17 cellular contexts compared by ENCODE assay signal in genomic region chrX:68411729-68412128, GRCh38. TPM values are rescaled to one million over a fixed set of nuclear protein-coding genes. Genes with fewer than 3 reads are reported as not detected.
DNase-seq lines count a peak whose midpoint lies in the region; ATAC-seq, FAIRE-seq and TF ChIP-seq lines count a peak whose summit lies in the region.
"Had no signal": no experiment of that assay in that cellular context is flagged by ENCODE, and none has a peak within 500 bp of the region (broad histone marks: within the 10 kb centered on the region; RNA-seq: fewer than 3 reads in every experiment).

No MANE protein-coding gene starts in this region.

- no peak overlapping the region for H3K4me2 ChIP-seq in mammary epithelial cell (ENCODE audit: insufficient read depth, low read depth, low read length)
- H3K4me2 ChIP-seq: BLaER1 treated with 17β-estradiol and CSF1 and Interleukin-3, amounts not matched to agents 10 nM and 100 nM had no signal

- peaks cover 5% of the 10 kb centered on the region for H3K4me1 Mint-ChIP-seq in MCF 10A (ENCODE audit: insufficient read depth, unreplicated experiment)
- H3K4me1 Mint-ChIP-seq: CD4-positive, CD25-positive, alpha-beta regulatory T cell had no signal

- TF ChIP-seq CTCF in mammary epithelial cell (conservative IDR thresholded peaks at IDR 0.05 in 1 of 2, IDR thresholded peaks at IDR 0.05 in 1 of 2; ENCODE audit: extremely low read depth in 1 of 2, insufficient read depth in 1 of 2, low read depth in 1 of 2, low read length in 2 of 2): no peak
- no peak for TF ChIP-seq CTCF in MCF 10A (IDR thresholded peaks at IDR 0.05; ENCODE audit: unreplicated experiment)
- TF ChIP-seq CTCF in pancreas (IDR thresholded peaks at IDR 0.05): no peak
- TF ChIP-seq CTCF in A673 (conservative IDR thresholded peaks at IDR 0.05; ENCODE audit: low read depth, low read length): no peak
- no peak for TF ChIP-seq CTCF in ascending aorta (IDR thresholded peaks at IDR 0.05)

- BruUV-seq in mammary epithelial cell (replicated peaks; lab: Mats Ljungman, UMichigan) (no TSS peak), MCF 10A (replicated peaks; lab: Mats Ljungman, UMichigan) (no TSS peak), A673 (replicated peaks; lab: Mats Ljungman, UMichigan) (no TSS peak)

- 4% methylated on average over 3 of the region's 3 CpGs for WGBS in mammary epithelial cell (ENCODE audit: low coverage, missing lambda C conversion rate)
- 58 to 84% methylated on average over 3 of the region's 3 CpGs for WGBS in pancreas, 2 donors

- H3K79me2 ChIP-seq in mammary epithelial cell (ENCODE audit: insufficient read depth, low read length): no peaks in the 10 kb centered on the region

- H3K4me3 Mint-ChIP-seq in MCF 10A (ENCODE audit: unreplicated experiment): no peak overlapping the region
- H3K4me3 Mint-ChIP-seq: CD4-positive, CD25-positive, alpha-beta regulatory T cell; H9 had no signal

- no peak overlapping the region for H3K27ac ChIP-seq in mammary epithelial cell (ENCODE audit: insufficient read depth, low read depth, low read length)
- H3K27ac ChIP-seq in pancreas: no peak overlapping the region
- H3K27ac ChIP-seq in A673 (ENCODE audit: low read depth, low read length, poor library complexity, severe bottlenecking): no peak overlapping the region
- no peak overlapping the region for H3K27ac ChIP-seq in ascending aorta
- H3K27ac ChIP-seq: 22Rv1; BLaER1 treated with 17β-estradiol and CSF1 and Interleukin-3, amounts not matched to agents 10 nM and 100 nM had no signal

- DNase-seq in mammary epithelial cell (peak; percentile 4), MCF 10A (ENCODE audit: unreplicated experiment) (no peak), islet precursor cell (peak; percentile 57), pancreas (no peak), A673 (ENCODE audit: low spot score) (no peak), ascending aorta (ENCODE audit: low spot score in 2 of 2) (no peak)
- DNase-seq in activated CD4-positive, alpha-beta T cell treated with anti-CD3 and anti-CD28 coated beads, Interleukin-2, amount 50 U/mL, for 48 hours: no peak
- DNase-seq: ACHN; CD4-positive, CD25-positive, alpha-beta regulatory T cell; DMS 273 treated with DMSO at 0.1 percent for 48 hours; GOT3; H9 had no signal

- no peaks in the 10 kb centered on the region for H3K27me3 Mint-ChIP-seq in MCF 10A (ENCODE audit: insufficient read depth, unreplicated experiment)

- POLR2A ChIA-PET in MCF 10A (lab: Yijun Ruan, JAX) (no interaction called here), A673 (lab: Charles Lee; ENCODE audit: low non-redundant PET) (no interaction called here)

- ATAC-seq in pancreas (no peak), GM21723 (IDR thresholded peaks at IDR 0.05; ENCODE audit: unreplicated experiment) (no peak)
- ATAC-seq: GM12878 had no signal

- no peaks in the 10 kb centered on the region for H3K9me3 Mint-ChIP-seq in MCF 10A (ENCODE audit: unreplicated experiment)

- H3K4me1 ChIP-seq in mammary epithelial cell (ENCODE audit: insufficient read depth, low read length): peaks cover 2% of the 10 kb centered on the region
- H3K4me1 ChIP-seq in pancreas: no peaks in the 10 kb centered on the region
- H3K4me1 ChIP-seq in A673 (ENCODE audit: insufficient read depth, low read length, poor library complexity, severe bottlenecking): no peaks in the 10 kb centered on the region
- no peaks in the 10 kb centered on the region for H3K4me1 ChIP-seq in ascending aorta

- H3K9ac ChIP-seq in mammary epithelial cell (ENCODE audit: insufficient read depth, low read length): no peak overlapping the region
- H3K9ac ChIP-seq: BLaER1 treated with 17β-estradiol and CSF1 and Interleukin-3, amounts not matched to agents 10 nM and 100 nM had no signal

- in situ Hi-C loops in mammary epithelial cell (cut with MboI; ENCODE audit: low sequenced_read_pairs in 2 of 2): no loop called here

- CTCF ChIA-PET in mammary epithelial cell (lab: Charles Lee; ENCODE audit: low non-redundant PET): no interaction called here
- CTCF ChIA-PET in MCF 10A (lab: Yijun Ruan, JAX): no interaction called here
- CTCF ChIA-PET in A673 (lab: Charles Lee): no interaction called here

- peak; percentile 68 for FAIRE-seq in pancreas (lab: Jason Lieb, UNC)
- FAIRE-seq: GM12878, GM18507 had no signal

- no peaks in the 10 kb centered on the region for H3K9me3 ChIP-seq in mammary epithelial cell (replicated peaks; ENCODE audit: insufficient read depth, low read length)
- H3K9me3 ChIP-seq in pancreas: no peaks in the 10 kb centered on the region
- H3K9me3 ChIP-seq in A673 (ENCODE audit: low read depth, low read length, poor library complexity, severe bottlenecking): no peaks in the 10 kb centered on the region
- H3K9me3 ChIP-seq in ascending aorta: no peaks in the 10 kb centered on the region
- H3K9me3 ChIP-seq: BLaER1 treated with 17β-estradiol and CSF1 and Interleukin-3, amounts not matched to agents 10 nM and 100 nM had no signal

- H3K4me3 ChIP-seq in mammary epithelial cell (replicated peaks in 1 of 3; ENCODE audit: insufficient read depth in 1 of 3, low read depth in 2 of 3, low read length in 3 of 3) (no peak overlapping the region), pancreas (no peak overlapping the region), A673 (ENCODE audit: low read depth, low read length, poor library complexity, severe bottlenecking) (no peak overlapping the region), ascending aorta (no peak overlapping the region)
- H3K4me3 ChIP-seq: BLaER1 treated with 17β-estradiol and CSF1 and Interleukin-3, amounts not matched to agents 10 nM and 100 nM; GM12878 had no signal

- H3K36me3 Mint-ChIP-seq in MCF 10A (ENCODE audit: insufficient read depth, unreplicated experiment): no peaks in the 10 kb centered on the region
- H3K36me3 Mint-ChIP-seq: CD4-positive, CD25-positive, alpha-beta regulatory T cell had no signal

- H3K27ac Mint-ChIP-seq in MCF 10A (ENCODE audit: low read depth, unreplicated experiment): no peak overlapping the region
- H3K27ac Mint-ChIP-seq: CD4-positive, CD25-positive, alpha-beta regulatory T cell; H9 had no signal

- no peak overlapping the region for H2AFZ ChIP-seq in mammary epithelial cell (ENCODE audit: low read depth, low read length)

- no peaks in the 10 kb centered on the region for H4K20me1 ChIP-seq in mammary epithelial cell (ENCODE audit: insufficient read depth, low read length)
- H4K20me1 ChIP-seq: BLaER1 treated with 17β-estradiol and CSF1 and Interleukin-3, amounts not matched to agents 10 nM and 100 nM had no signal

- no peaks in the 10 kb centered on the region for H3K36me3 ChIP-seq in mammary epithelial cell (ENCODE audit: insufficient read depth, low read length)
- H3K36me3 ChIP-seq in pancreas: no peaks in the 10 kb centered on the region
- H3K36me3 ChIP-seq in A673 (ENCODE audit: insufficient read depth, low read length, poor library complexity, severe bottlenecking): no peaks in the 10 kb centered on the region
- no peaks in the 10 kb centered on the region for H3K36me3 ChIP-seq in ascending aorta
- H3K36me3 ChIP-seq: BLaER1 treated with 17β-estradiol and CSF1 and Interleukin-3, amounts not matched to agents 10 nM and 100 nM had no signal

- intact Hi-C loops in mammary epithelial cell (cut with micrococcal nuclease): no loop called here
- intact Hi-C loops in MCF 10A (cut with micrococcal nuclease): no loop called here
- intact Hi-C loops in pancreas (cut with DNase I): no loop called here
- intact Hi-C loops in A673 (cut with micrococcal nuclease; ENCODE audit: unreplicated experiment): no loop called here
- intact Hi-C loops in ascending aorta (cut with DNase I): no loop called here

- dilution Hi-C loops in mammary epithelial cell (cut with HindIII; ENCODE audit: low sequenced_read_pairs): no loop called here

- H3K27me3 ChIP-seq in mammary epithelial cell (ENCODE audit: insufficient read depth, low read length) (no peaks in the 10 kb centered on the region), pancreas (no peaks in the 10 kb centered on the region), A673 (replicated peaks; ENCODE audit: insufficient read depth, low read depth, low read length, poor library complexity) (no peaks in the 10 kb centered on the region), ascending aorta (no peaks in the 10 kb centered on the region)

RNA-seq across cellular contexts. Expression of gene OPHN1, which starts 21.6 kb away (rescaled TPM):
- total RNA-seq in mammary epithelial cell: 1 to 10 TPM; 5.3 to 7.3 TPM
- 3.3 TPM for polyA plus RNA-seq in mammary epithelial cell
- 13.7 TPM for polyA minus RNA-seq in mammary epithelial cell
- 4.0 and 4.8 TPM in 2 replicates for total RNA-seq in MCF 10A (2022)
- total RNA-seq in pancreas: 1 to 10 TPM; 1.2 to 3.5 (median 2.5) TPM
- 1 to 10 TPM in 1 of 2 donors, under 1 TPM in 1; 0.61 to 1.4 TPM for polyA plus RNA-seq in pancreas
- 3.3 and 3.5 TPM in 2 replicates for total RNA-seq in A673 (2021)
- 5.6 TPM for total RNA-seq in ascending aorta
- polyA plus RNA-seq: CD4-positive, CD25-positive, alpha-beta regulatory T cell had no signal

Comparison
In these comparisons a context has a peak if more than half of its experiments do, and no peak if none do; other contexts are left out.
1. DNase-seq: peak in mammary epithelial cell (single experiment) and islet precursor cell (single experiment); none in MCF 10A (single experiment), pancreas (0 of 6), A673 (single experiment), ascending aorta (0 of 2) and activated CD4-positive, alpha-beta T cell treated with anti-CD3 and anti-CD28 coated beads, Interleukin-2, amount 50 U/mL, for 48 hours (0 of 2).